1 cellular context compared by ENCODE assay signal in genomic region chr1:28521502-28522164, GRCh38.
TF ChIP-seq lines count a peak whose summit lies in the region.

No MANE protein-coding gene starts in this region.

TF ChIP-seq in HepG2, 621 proteins besides CTCF, POLR2A, EP300 and RAD21:
- TF ChIP-seq ZNF83 (CRISPR knock-in tag; IDR thresholded peaks at IDR 0.05; ENCODE audit: borderline replicate concordance) (no peak), RAD51 (IDR thresholded peaks at IDR 0.05; ENCODE audit: borderline replicate concordance) (no peak), CENPT (CRISPR knock-in tag; IDR thresholded peaks at IDR 0.05; ENCODE audit: low read depth) (no peak), POLR2AphosphoS5 (IDR thresholded peaks at IDR 0.05; ENCODE audit: low read depth, low read length) (0 out of 2 replicates have a peak, but pooled peaks have one; percentile 13), ZBTB1 (CRISPR knock-in tag; IDR thresholded peaks at IDR 0.05; ENCODE audit: borderline replicate concordance) (no peak), PRDM10 (CRISPR knock-in tag; IDR thresholded peaks at IDR 0.05; ENCODE audit: low read depth) (no peak), MYNN (CRISPR knock-in tag; IDR thresholded peaks at IDR 0.05; ENCODE audit: low read depth) (no peak), KLF6 (CRISPR knock-in tag; IDR thresholded peaks at IDR 0.05) (no peak)
- TF ChIP-seq, protein P1, sequence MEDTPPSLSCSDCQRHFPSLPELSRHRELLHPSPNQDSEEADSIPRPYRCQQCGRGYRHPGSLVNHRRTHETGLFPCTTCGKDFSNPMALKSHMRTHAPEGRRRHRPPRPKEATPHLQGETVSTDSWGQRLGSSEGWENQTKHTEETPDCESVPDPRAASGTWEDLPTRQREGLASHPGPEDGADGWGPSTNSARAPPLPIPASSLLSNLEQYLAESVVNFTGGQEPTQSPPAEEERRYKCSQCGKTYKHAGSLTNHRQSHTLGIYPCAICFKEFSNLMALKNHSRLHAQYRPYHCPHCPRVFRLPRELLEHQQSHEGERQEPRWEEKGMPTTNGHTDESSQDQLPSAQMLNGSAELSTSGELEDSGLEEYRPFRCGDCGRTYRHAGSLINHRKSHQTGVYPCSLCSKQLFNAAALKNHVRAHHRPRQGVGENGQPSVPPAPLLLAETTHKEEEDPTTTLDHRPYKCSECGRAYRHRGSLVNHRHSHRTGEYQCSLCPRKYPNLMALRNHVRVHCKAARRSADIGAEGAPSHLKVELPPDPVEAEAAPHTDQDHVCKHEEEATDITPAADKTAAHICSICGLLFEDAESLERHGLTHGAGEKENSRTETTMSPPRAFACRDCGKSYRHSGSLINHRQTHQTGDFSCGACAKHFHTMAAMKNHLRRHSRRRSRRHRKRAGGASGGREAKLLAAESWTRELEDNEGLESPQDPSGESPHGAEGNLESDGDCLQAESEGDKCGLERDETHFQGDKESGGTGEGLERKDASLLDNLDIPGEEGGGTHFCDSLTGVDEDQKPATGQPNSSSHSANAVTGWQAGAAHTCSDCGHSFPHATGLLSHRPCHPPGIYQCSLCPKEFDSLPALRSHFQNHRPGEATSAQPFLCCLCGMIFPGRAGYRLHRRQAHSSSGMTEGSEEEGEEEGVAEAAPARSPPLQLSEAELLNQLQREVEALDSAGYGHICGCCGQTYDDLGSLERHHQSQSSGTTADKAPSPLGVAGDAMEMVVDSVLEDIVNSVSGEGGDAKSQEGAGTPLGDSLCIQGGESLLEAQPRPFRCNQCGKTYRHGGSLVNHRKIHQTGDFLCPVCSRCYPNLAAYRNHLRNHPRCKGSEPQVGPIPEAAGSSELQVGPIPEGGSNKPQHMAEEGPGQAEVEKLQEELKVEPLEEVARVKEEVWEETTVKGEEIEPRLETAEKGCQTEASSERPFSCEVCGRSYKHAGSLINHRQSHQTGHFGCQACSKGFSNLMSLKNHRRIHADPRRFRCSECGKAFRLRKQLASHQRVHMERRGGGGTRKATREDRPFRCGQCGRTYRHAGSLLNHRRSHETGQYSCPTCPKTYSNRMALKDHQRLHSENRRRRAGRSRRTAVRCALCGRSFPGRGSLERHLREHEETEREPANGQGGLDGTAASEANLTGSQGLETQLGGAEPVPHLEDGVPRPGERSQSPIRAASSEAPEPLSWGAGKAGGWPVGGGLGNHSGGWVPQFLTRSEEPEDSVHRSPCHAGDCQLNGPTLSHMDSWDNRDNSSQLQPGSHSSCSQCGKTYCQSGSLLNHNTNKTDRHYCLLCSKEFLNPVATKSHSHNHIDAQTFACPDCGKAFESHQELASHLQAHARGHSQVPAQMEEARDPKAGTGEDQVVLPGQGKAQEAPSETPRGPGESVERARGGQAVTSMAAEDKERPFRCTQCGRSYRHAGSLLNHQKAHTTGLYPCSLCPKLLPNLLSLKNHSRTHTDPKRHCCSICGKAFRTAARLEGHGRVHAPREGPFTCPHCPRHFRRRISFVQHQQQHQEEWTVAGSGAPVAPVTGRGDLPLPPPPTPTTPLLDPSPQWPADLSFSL (CRISPR knock-in tag; IDR thresholded peaks at IDR 0.05): no peak
